ENCODE assay signal across 1 cellular context in the genomic region with DNA sequence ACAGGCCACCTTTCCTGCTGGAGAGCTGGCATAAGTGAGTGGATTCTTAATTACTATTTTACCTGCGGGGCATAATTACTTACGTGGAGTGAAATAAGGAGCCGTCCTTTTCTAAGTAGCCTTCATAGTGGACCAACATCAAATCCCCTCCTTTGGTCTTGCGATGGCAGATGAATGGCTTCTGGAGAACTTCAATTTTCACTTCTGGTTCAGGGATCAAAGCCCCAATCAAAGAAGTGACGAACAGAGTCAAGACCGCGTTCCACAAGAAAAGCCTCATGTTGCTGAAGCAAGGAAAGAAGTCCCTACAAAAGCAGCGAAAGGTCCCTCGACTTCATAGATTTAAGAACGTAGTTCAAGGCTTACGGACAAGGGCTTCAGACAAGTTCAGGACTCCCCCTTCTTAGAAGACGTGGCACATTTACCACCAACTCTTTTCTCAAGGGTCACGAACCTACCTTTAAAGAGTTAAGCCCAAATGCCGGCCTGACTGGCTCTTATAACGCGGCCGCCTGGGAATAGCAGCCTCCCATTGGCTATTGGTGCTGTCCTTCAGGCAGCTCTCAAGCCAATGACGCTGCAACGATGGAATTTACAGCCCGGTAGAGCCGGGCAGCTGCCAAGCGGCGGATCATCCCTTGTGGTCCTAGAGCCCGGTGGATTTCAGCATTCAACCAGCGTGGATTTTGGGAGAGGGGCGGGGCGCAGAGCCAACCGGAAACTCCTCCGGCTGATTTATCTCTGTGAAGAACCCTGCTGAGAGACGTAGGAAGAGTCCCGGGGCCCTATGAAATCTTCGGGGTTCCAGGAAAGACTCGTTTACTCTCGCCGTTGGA.
A peak's percentile ranks its signal among the peaks of the same experiment; 100 is the strongest.
TF ChIP-seq lines count a peak whose summit lies in the region.

FKBP14 (minus strand) TSS at position 474 of the 836 bp plus-strand sequence; CDS start at position 280, 194 bp downstream.

TF ChIP-seq in HepG2, 621 proteins besides CTCF, POLR2A, EP300 and RAD21 (continued from another document and continues in another):
- TF ChIP-seq, protein P1, sequence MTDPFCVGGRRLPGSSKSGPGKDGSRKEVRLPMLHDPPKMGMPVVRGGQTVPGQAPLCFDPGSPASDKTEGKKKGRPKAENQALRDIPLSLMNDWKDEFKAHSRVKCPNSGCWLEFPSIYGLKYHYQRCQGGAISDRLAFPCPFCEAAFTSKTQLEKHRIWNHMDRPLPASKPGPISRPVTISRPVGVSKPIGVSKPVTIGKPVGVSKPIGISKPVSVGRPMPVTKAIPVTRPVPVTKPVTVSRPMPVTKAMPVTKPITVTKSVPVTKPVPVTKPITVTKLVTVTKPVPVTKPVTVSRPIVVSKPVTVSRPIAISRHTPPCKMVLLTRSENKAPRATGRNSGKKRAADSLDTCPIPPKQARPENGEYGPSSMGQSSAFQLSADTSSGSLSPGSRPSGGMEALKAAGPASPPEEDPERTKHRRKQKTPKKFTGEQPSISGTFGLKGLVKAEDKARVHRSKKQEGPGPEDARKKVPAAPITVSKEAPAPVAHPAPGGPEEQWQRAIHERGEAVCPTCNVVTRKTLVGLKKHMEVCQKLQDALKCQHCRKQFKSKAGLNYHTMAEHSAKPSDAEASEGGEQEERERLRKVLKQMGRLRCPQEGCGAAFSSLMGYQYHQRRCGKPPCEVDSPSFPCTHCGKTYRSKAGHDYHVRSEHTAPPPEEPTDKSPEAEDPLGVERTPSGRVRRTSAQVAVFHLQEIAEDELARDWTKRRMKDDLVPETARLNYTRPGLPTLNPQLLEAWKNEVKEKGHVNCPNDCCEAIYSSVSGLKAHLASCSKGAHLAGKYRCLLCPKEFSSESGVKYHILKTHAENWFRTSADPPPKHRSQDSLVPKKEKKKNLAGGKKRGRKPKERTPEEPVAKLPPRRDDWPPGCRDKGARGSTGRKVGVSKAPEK (CRISPR knock-in tag; IDR thresholded peaks at IDR 0.05; ENCODE audit: borderline replicate concordance), result no peak
- no peak for TF ChIP-seq SRF (IDR thresholded peaks at IDR 0.05; ENCODE audit: low read depth, low read length)
- TF ChIP-seq EZH2 (conservative IDR thresholded peaks at IDR 0.05; ENCODE audit: low read depth, low read length), result no peak
- no peak for TF ChIP-seq CAMTA2 (CRISPR knock-in tag; IDR thresholded peaks at IDR 0.05; ENCODE audit: borderline replicate concordance)
- TF ChIP-seq U2AF1 (optimal IDR thresholded peaks at IDR 0.05; ENCODE audit: low read depth, low read length), result peak; percentile 50
- TF ChIP-seq, protein P2, sequence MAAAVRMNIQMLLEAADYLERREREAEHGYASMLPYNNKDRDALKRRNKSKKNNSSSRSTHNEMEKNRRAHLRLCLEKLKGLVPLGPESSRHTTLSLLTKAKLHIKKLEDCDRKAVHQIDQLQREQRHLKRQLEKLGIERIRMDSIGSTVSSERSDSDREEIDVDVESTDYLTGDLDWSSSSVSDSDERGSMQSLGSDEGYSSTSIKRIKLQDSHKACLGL (CRISPR knock-in tag; IDR thresholded peaks at IDR 0.05), result no peak
- peak; percentile 87; the same call in 1 of the 2 replicates for TF ChIP-seq SAP130 (CRISPR knock-in tag; IDR thresholded peaks at IDR 0.05; ENCODE audit: low read depth)
- no peak for TF ChIP-seq ZMAT3 (CRISPR knock-in tag; conservative IDR thresholded peaks at IDR 0.05)
- TF ChIP-seq MAFG (CRISPR knock-in tag; IDR thresholded peaks at IDR 0.05), result no peak
- peak; percentile 59; the same call in 1 of the 2 replicates for TF ChIP-seq ZBTB34 (CRISPR knock-in tag; IDR thresholded peaks at IDR 0.05)
- no peak for TF ChIP-seq ZNF343 (CRISPR knock-in tag; IDR thresholded peaks at IDR 0.05)
- peak in 1 of 2 experiments; percentile 71; a peak in 1 of 4 replicates for TF ChIP-seq KLF16 (CRISPR knock-in tag; IDR thresholded peaks at IDR 0.05)
- TF ChIP-seq ATM (IDR thresholded peaks at IDR 0.05; ENCODE audit: borderline replicate concordance), result no peak
- no peak for TF ChIP-seq TBP (CRISPR knock-in tag; IDR thresholded peaks at IDR 0.05)
- TF ChIP-seq ATF7 (IDR thresholded peaks at IDR 0.05), result no peak
- TF ChIP-seq ATF7 (CRISPR knock-in tag; IDR thresholded peaks at IDR 0.05), result no peak
- TF ChIP-seq RARG (CRISPR knock-in tag; IDR thresholded peaks at IDR 0.05; ENCODE audit: low read depth), result no peak
- no peak; the same call in 1 of the 2 replicates for TF ChIP-seq TRAFD1 (CRISPR knock-in tag; IDR thresholded peaks at IDR 0.05; ENCODE audit: borderline replicate concordance)
- TF ChIP-seq KAT2B (IDR thresholded peaks at IDR 0.05; ENCODE audit: borderline replicate concordance, low read depth, low read length), result no peak
- no peak for TF ChIP-seq ZBTB40 (IDR thresholded peaks at IDR 0.05)
- TF ChIP-seq ZBTB40 (CRISPR knock-in tag; IDR thresholded peaks at IDR 0.05), result no peak
- peak; percentile 61; the same call in 1 of the 2 replicates for TF ChIP-seq CREM (IDR thresholded peaks at IDR 0.05)
- TF ChIP-seq CREM (CRISPR knock-in tag; IDR thresholded peaks at IDR 0.05), result no peak
- TF ChIP-seq FOXA3 (CRISPR knock-in tag; IDR thresholded peaks at IDR 0.05), result peak; percentile 43; the same call in 1 of the 2 replicates
- TF ChIP-seq ZNF788 (CRISPR knock-in tag; IDR thresholded peaks at IDR 0.05; ENCODE audit: borderline replicate concordance), result peak; percentile 72; the same call in 1 of the 2 replicates
- TF ChIP-seq IRF2 (CRISPR knock-in tag; IDR thresholded peaks at IDR 0.05), result peak; percentile 74
- TF ChIP-seq NR0B2 (CRISPR knock-in tag; IDR thresholded peaks at IDR 0.05), result no peak
- peak; percentile 69 for TF ChIP-seq SALL1 (CRISPR knock-in tag; IDR thresholded peaks at IDR 0.05)
- 0 out of 2 replicates have a peak, but pooled peaks have one; percentile 43 for TF ChIP-seq ZKSCAN8 (CRISPR knock-in tag; IDR thresholded peaks at IDR 0.05; ENCODE audit: borderline replicate concordance)
- TF ChIP-seq AFF4 (CRISPR knock-in tag; IDR thresholded peaks at IDR 0.05), result no peak
- no peak for TF ChIP-seq MAFK (conservative IDR thresholded peaks at IDR 0.05 in 1 of 2, IDR thresholded peaks at IDR 0.05 in 1 of 2; ENCODE audit: low read length in 2 of 2)
- TF ChIP-seq ZFAT (CRISPR knock-in tag; conservative IDR thresholded peaks at IDR 0.05), result no peak
